Comparison of ENCODE assay signal across 14 cellular contexts in genomic region chr14:100539766-100540140, GRCh38.
"Had no signal": no experiment of that assay in that cellular context is flagged by ENCODE, and none has a peak within 500 bp of the region (broad histone marks: within the 10 kb centered on the region; RNA-seq: fewer than 3 reads in every experiment).

No MANE protein-coding gene starts in this region.

- H3K27me3 ChIP-seq: gastroesophageal sphincter, hepatocyte, pancreas, transverse colon had no signal

- H3K4me1 Mint-ChIP-seq: stimulated activated naive B cell treated with anti-CD40 and anti-IgM and Interleukin-4, amounts not matched to agents 10 μg/mL and 1 μg/mL and 100 μg/mL, for 72 hours had no signal

- H3K79me2 ChIP-seq: hepatocyte had no signal

- H2AFZ ChIP-seq: hepatocyte had no signal

- DNase-seq: activated CD4-positive, alpha-beta memory T cell treated with anti-CD3 and anti-CD28 coated beads for 36 hours; activated CD4-positive, alpha-beta T cell treated with anti-CD3 and anti-CD28 coated beads for 1 hour; activated gamma-delta T cell treated with Interleukin-2 at 50 U/mL for 16 hours; activated T-cell treated with anti-CD3 and anti-CD28 coated beads, Interleukin-2, amount 50 U/mL, for 4 hours; caudate nucleus; cortex of kidney; retina; stimulated activated naive B cell treated with anti-CD40 and anti-IgM and Interleukin-4, amounts not matched to agents 10 μg/mL and 1 μg/mL and 100 μg/mL, for 72 hours; T-helper 9 cell had no signal

- H3K27me3 Mint-ChIP-seq: activated CD4-positive, alpha-beta memory T cell treated with anti-CD3 and anti-CD28 coated beads for 36 hours; naive thymus-derived CD8-positive, alpha-beta T cell; stimulated activated naive B cell treated with anti-CD40 and anti-IgM and Interleukin-4, amounts not matched to agents 10 μg/mL and 1 μg/mL and 100 μg/mL, for 72 hours had no signal

- H3K9me3 ChIP-seq: gastroesophageal sphincter, pancreas, transverse colon had no signal

- ATAC-seq: activated T-cell treated with anti-CD3 and anti-CD28 coated beads, Interleukin-2, amount 50 U/mL, for 4 hours; gastroesophageal sphincter; naive thymus-derived CD8-positive, alpha-beta T cell had no signal

- H3K27ac Mint-ChIP-seq: activated CD4-positive, alpha-beta memory T cell treated with anti-CD3 and anti-CD28 coated beads for 36 hours; naive thymus-derived CD8-positive, alpha-beta T cell; stimulated activated naive B cell treated with anti-CD40 and anti-IgM and Interleukin-4, amounts not matched to agents 10 μg/mL and 1 μg/mL and 100 μg/mL, for 72 hours had no signal

- H3K4me3 Mint-ChIP-seq: activated CD4-positive, alpha-beta memory T cell treated with anti-CD3 and anti-CD28 coated beads for 36 hours; activated T-cell treated with anti-CD3 and anti-CD28 coated beads, Interleukin-2, amount 50 U/mL, for 4 hours; naive thymus-derived CD8-positive, alpha-beta T cell; stimulated activated naive B cell treated with anti-CD40 and anti-IgM and Interleukin-4, amounts not matched to agents 10 μg/mL and 1 μg/mL and 100 μg/mL, for 72 hours had no signal

- H3K36me3 Mint-ChIP-seq: activated CD4-positive, alpha-beta memory T cell treated with anti-CD3 and anti-CD28 coated beads for 36 hours; naive thymus-derived CD8-positive, alpha-beta T cell had no signal

- H3K4me3 ChIP-seq: gastroesophageal sphincter, hepatocyte, pancreas, transverse colon had no signal

- H3K4me2 ChIP-seq: hepatocyte had no signal

- H3K9me3 Mint-ChIP-seq: activated CD4-positive, alpha-beta memory T cell treated with anti-CD3 and anti-CD28 coated beads for 36 hours; activated T-cell treated with anti-CD3 and anti-CD28 coated beads, Interleukin-2, amount 50 U/mL, for 4 hours; naive thymus-derived CD8-positive, alpha-beta T cell; stimulated activated naive B cell treated with anti-CD40 and anti-IgM and Interleukin-4, amounts not matched to agents 10 μg/mL and 1 μg/mL and 100 μg/mL, for 72 hours had no signal

- H3K36me3 ChIP-seq: pancreas, transverse colon had no signal

- H3K27ac ChIP-seq: gastroesophageal sphincter, hepatocyte, transverse colon had no signal
